ENCODE assay signal across 1 cellular context in genomic region chr11:120342678-120343077, GRCh38.
TF ChIP-seq lines count a peak whose summit lies in the region.

No MANE protein-coding gene starts in this region.

TF ChIP-seq in liver, 16 proteins besides CTCF, POLR2A, EP300 and RAD21 (continued from another document):
- TF ChIP-seq, protein P1, sequence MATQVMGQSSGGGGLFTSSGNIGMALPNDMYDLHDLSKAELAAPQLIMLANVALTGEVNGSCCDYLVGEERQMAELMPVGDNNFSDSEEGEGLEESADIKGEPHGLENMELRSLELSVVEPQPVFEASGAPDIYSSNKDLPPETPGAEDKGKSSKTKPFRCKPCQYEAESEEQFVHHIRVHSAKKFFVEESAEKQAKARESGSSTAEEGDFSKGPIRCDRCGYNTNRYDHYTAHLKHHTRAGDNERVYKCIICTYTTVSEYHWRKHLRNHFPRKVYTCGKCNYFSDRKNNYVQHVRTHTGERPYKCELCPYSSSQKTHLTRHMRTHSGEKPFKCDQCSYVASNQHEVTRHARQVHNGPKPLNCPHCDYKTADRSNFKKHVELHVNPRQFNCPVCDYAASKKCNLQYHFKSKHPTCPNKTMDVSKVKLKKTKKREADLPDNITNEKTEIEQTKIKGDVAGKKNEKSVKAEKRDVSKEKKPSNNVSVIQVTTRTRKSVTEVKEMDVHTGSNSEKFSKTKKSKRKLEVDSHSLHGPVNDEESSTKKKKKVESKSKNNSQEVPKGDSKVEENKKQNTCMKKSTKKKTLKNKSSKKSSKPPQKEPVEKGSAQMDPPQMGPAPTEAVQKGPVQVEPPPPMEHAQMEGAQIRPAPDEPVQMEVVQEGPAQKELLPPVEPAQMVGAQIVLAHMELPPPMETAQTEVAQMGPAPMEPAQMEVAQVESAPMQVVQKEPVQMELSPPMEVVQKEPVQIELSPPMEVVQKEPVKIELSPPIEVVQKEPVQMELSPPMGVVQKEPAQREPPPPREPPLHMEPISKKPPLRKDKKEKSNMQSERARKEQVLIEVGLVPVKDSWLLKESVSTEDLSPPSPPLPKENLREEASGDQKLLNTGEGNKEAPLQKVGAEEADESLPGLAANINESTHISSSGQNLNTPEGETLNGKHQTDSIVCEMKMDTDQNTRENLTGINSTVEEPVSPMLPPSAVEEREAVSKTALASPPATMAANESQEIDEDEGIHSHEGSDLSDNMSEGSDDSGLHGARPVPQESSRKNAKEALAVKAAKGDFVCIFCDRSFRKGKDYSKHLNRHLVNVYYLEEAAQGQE (IDR thresholded peaks at IDR 0.05) = no peak
- TF ChIP-seq FOXA1 (IDR thresholded peaks at IDR 0.05) (no peak), NR2F2 (IDR thresholded peaks at IDR 0.05) (no peak), TAF1 (conservative IDR thresholded peaks at IDR 0.05) (no peak), SP1 (IDR thresholded peaks at IDR 0.05) (no peak), YY1 (IDR thresholded peaks at IDR 0.05) (no peak), HNF4G (IDR thresholded peaks at IDR 0.05) (no peak), HNF4A (conservative IDR thresholded peaks at IDR 0.05) (no peak), JUND (IDR thresholded peaks at IDR 0.05) (no peak)
- TF ChIP-seq, protein P2, sequence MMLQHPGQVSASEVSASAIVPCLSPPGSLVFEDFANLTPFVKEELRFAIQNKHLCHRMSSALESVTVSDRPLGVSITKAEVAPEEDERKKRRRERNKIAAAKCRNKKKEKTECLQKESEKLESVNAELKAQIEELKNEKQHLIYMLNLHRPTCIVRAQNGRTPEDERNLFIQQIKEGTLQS (IDR thresholded peaks at IDR 0.05) = no peak
- TF ChIP-seq, protein P3, sequence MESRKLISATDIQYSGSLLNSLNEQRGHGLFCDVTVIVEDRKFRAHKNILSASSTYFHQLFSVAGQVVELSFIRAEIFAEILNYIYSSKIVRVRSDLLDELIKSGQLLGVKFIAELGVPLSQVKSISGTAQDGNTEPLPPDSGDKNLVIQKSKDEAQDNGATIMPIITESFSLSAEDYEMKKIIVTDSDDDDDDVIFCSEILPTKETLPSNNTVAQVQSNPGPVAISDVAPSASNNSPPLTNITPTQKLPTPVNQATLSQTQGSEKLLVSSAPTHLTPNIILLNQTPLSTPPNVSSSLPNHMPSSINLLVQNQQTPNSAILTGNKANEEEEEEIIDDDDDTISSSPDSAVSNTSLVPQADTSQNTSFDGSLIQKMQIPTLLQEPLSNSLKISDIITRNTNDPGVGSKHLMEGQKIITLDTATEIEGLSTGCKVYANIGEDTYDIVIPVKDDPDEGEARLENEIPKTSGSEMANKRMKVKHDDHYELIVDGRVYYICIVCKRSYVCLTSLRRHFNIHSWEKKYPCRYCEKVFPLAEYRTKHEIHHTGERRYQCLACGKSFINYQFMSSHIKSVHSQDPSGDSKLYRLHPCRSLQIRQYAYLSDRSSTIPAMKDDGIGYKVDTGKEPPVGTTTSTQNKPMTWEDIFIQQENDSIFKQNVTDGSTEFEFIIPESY (IDR thresholded peaks at IDR 0.05) = no peak
TF ChIP-seq in liver: peak in this region for 0.
